ENCODE assay signal across 18 cellular contexts in the genomic region with DNA sequence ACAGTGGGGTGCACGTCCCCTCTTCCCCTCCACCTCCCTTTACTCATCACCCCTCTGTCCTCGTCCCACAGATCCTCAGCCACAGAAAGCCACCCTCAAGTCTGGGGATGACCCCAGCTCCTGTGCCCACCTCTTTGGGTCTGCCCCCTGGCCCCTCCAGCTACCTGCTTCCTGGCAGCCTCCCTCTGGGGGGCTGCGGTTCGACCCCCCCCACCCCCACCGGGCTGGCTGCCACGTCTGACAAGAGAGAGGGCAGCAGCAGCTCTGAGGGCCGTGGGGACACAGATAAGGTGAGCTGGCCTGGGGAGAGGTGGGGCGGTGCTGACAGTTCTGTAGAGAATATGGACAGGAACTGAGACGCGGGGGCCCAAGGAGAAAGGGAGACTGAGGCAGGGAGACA. TPM values are rescaled to one million over a fixed set of nuclear protein-coding genes. Genes with fewer than 3 reads are reported as not detected.
DNase-seq lines count a peak whose midpoint lies in the region; ATAC-seq and TF ChIP-seq lines count a peak whose summit lies in the region.
"Had no signal": no experiment of that assay in that cellular context is flagged by ENCODE, and none has a peak within 500 bp of the region (broad histone marks: within the 10 kb centered on the region; RNA-seq: fewer than 3 reads in every experiment).

No MANE protein-coding gene starts in this region.

- H3K9ac ChIP-seq in mammary epithelial cell (ENCODE audit: insufficient read depth, low read length), result no peak overlapping the region

- CTCF ChIA-PET in MCF 10A (lab: Yijun Ruan, JAX), result interaction anchor here (1.1 to 1.8 kb wide), 2 partner anchors 18 to 21 kb away, joined by 5 to 7 read pairs; no protein-coding TSS in a partner anchor
- CTCF ChIA-PET in mammary epithelial cell (lab: Charles Lee; ENCODE audit: low non-redundant PET), result interaction anchor here (0.7 kb wide), 1 partner anchor 882 kb away, joined by 3 read pairs; no protein-coding TSS in a partner anchor

- H3K4me1 ChIP-seq in mammary epithelial cell (ENCODE audit: insufficient read depth, low read length) (no peaks in the 10 kb centered on the region), upper lobe of right lung (no peaks in the 10 kb centered on the region)
- H3K4me1 ChIP-seq: A549 had no signal

- DNase-seq in MCF 10A (ENCODE audit: unreplicated experiment) (no peak), mammary epithelial cell (no peak), endothelial cell (ENCODE audit: low spot score) (no peak), nephron progenitor cell (no peak), upper lobe of right lung (no peak), NCI-H524 (lab: John Stamatoyannopoulos, UW) (no peak)
- DNase-seq in stimulated activated effector memory CD8-positive, alpha-beta T cell treated with anti-CD3 and anti-CD28 coated beads, Interleukin-12 subunit alpha, Interleukin-12 subunit beta, amount 100 ng/mL, for 72 hours (ENCODE audit: low spot score in 2 of 2), result no peak
- no peak for DNase-seq in stimulated activated CD8-positive, alpha-beta memory T cell treated with anti-CD3 and anti-CD28 coated beads, Interleukin-4, amount 100 ng/mL, for 48 hours
- DNase-seq: CD8-positive, alpha-beta memory T cell; COR-L47; HCEC 1CT; HFFc6; IMR-90 had no signal

- H3K27ac ChIP-seq in mammary epithelial cell (ENCODE audit: insufficient read depth, low read depth, low read length) (no peak overlapping the region), upper lobe of right lung (no peak overlapping the region)
- H3K27ac ChIP-seq: 22Rv1; A549; BLaER1 treated with 17β-estradiol and CSF1 and Interleukin-3, amounts not matched to agents 10 nM and 100 nM had no signal

- H3K27ac Mint-ChIP-seq in MCF 10A (ENCODE audit: low read depth, unreplicated experiment) (peak overlapping the region; percentile 66), endothelial cell (ENCODE audit: unreplicated experiment) (no peak overlapping the region), nephron progenitor cell (peak overlapping the region; percentile 39)
- peak overlapping the region; percentile 43 for H3K27ac Mint-ChIP-seq in stimulated activated effector memory CD8-positive, alpha-beta T cell treated with anti-CD3 and anti-CD28 coated beads, Interleukin-12 subunit alpha, Interleukin-12 subunit beta, amount 100 ng/mL, for 72 hours
- H3K27ac Mint-ChIP-seq: GM23338, HFFc6 had no signal

- ATAC-seq in stimulated activated effector memory CD8-positive, alpha-beta T cell treated with anti-CD3 and anti-CD28 coated beads, Interleukin-12 subunit alpha, Interleukin-12 subunit beta, amount 100 ng/mL, for 72 hours, result no peak
- no peak for ATAC-seq in upper lobe of right lung
- ATAC-seq: A549, GM23338 had no signal

- peaks cover 26% of the 10 kb centered on the region for H3K36me3 ChIP-seq in mammary epithelial cell (ENCODE audit: insufficient read depth, low read length)
- peaks cover 85% of the 10 kb centered on the region for H3K36me3 ChIP-seq in upper lobe of right lung

- no peak overlapping the region for H3K4me3 Mint-ChIP-seq in MCF 10A (ENCODE audit: unreplicated experiment)
- peak overlapping the region; percentile 59 for H3K4me3 Mint-ChIP-seq in endothelial cell (ENCODE audit: unreplicated experiment)
- H3K4me3 Mint-ChIP-seq in nephron progenitor cell, result no peak overlapping the region
- no peak overlapping the region for H3K4me3 Mint-ChIP-seq in stimulated activated effector memory CD8-positive, alpha-beta T cell treated with anti-CD3 and anti-CD28 coated beads, Interleukin-12 subunit alpha, Interleukin-12 subunit beta, amount 100 ng/mL, for 72 hours
- H3K4me3 Mint-ChIP-seq: B cell; CD8-positive, alpha-beta memory T cell; GM23338; HFFc6 had no signal

- H3K9me3 ChIP-seq in mammary epithelial cell (replicated peaks; ENCODE audit: insufficient read depth, low read length), result no peaks in the 10 kb centered on the region
- H3K9me3 ChIP-seq in upper lobe of right lung, result no peaks in the 10 kb centered on the region
- H3K9me3 ChIP-seq: A549; BLaER1 treated with 17β-estradiol and CSF1 and Interleukin-3, amounts not matched to agents 10 nM and 100 nM had no signal

- no peaks in the 10 kb centered on the region for H3K4me1 Mint-ChIP-seq in MCF 10A (ENCODE audit: insufficient read depth, unreplicated experiment)
- H3K4me1 Mint-ChIP-seq in endothelial cell (ENCODE audit: unreplicated experiment), result peaks cover 4% of the 10 kb centered on the region
- peaks cover 5% of the 10 kb centered on the region for H3K4me1 Mint-ChIP-seq in nephron progenitor cell
- H3K4me1 Mint-ChIP-seq in stimulated activated effector memory CD8-positive, alpha-beta T cell treated with anti-CD3 and anti-CD28 coated beads, Interleukin-12 subunit alpha, Interleukin-12 subunit beta, amount 100 ng/mL, for 72 hours, result no peaks in the 10 kb centered on the region
- H3K4me1 Mint-ChIP-seq: B cell had no signal

- H3K4me3 ChIP-seq in mammary epithelial cell (replicated peaks in 1 of 3; ENCODE audit: insufficient read depth in 1 of 3, low read depth in 2 of 3, low read length in 3 of 3) (no peak overlapping the region), upper lobe of right lung (no peak overlapping the region)
- H3K4me3 ChIP-seq: A549; BLaER1 treated with 17β-estradiol and CSF1 and Interleukin-3, amounts not matched to agents 10 nM and 100 nM; GM23338 had no signal

- intact Hi-C loops in MCF 10A (cut with micrococcal nuclease) (no loop called here), mammary epithelial cell (cut with micrococcal nuclease) (no loop called here), upper lobe of right lung (cut with DNase I) (no loop called here)

- H3K79me2 ChIP-seq in mammary epithelial cell (ENCODE audit: insufficient read depth, low read length), result peaks cover 31% of the 10 kb centered on the region

- H3K36me3 Mint-ChIP-seq in MCF 10A (ENCODE audit: insufficient read depth, unreplicated experiment), result peaks cover 58% of the 10 kb centered on the region
- H3K36me3 Mint-ChIP-seq in endothelial cell (ENCODE audit: low read depth, unreplicated experiment), result peaks cover 40% of the 10 kb centered on the region
- H3K36me3 Mint-ChIP-seq in nephron progenitor cell (ENCODE audit: low read depth), result peaks cover 57% of the 10 kb centered on the region
- H3K36me3 Mint-ChIP-seq in stimulated activated effector memory CD8-positive, alpha-beta T cell treated with anti-CD3 and anti-CD28 coated beads, Interleukin-12 subunit alpha, Interleukin-12 subunit beta, amount 100 ng/mL, for 72 hours, result peaks cover 68% of the 10 kb centered on the region

- WGBS in mammary epithelial cell (ENCODE audit: low coverage, missing lambda C conversion rate), result 88% methylated on average over 10 of the region's 10 CpGs

- H3K27me3 Mint-ChIP-seq in MCF 10A (ENCODE audit: insufficient read depth, unreplicated experiment) (no peaks in the 10 kb centered on the region), endothelial cell (ENCODE audit: unreplicated experiment) (peaks cover 12% of the 10 kb centered on the region), nephron progenitor cell (ENCODE audit: low read depth, poor library complexity) (no peaks in the 10 kb centered on the region)
- H3K27me3 Mint-ChIP-seq: B cell; CD8-positive, alpha-beta memory T cell had no signal

- in situ Hi-C loops in mammary epithelial cell (cut with MboI; ENCODE audit: low sequenced_read_pairs in 2 of 2), result no loop called here

- POLR2A ChIA-PET in MCF 10A (lab: Yijun Ruan, JAX), result interaction anchor here (1.9 to 11.4 kb wide), 3 partner anchors 9 to 13 kb away, joined by 4 to 167 read pairs (median 6); partner anchors contain the start of genes BCL2L12, IRF3, RRAS and SCAF1

- dilution Hi-C loops in mammary epithelial cell (cut with HindIII; ENCODE audit: low sequenced_read_pairs), result no loop called here

- H3K4me2 ChIP-seq in mammary epithelial cell (ENCODE audit: insufficient read depth, low read depth, low read length), result no peak overlapping the region
- H3K4me2 ChIP-seq: A549; BLaER1 treated with 17β-estradiol and CSF1 and Interleukin-3, amounts not matched to agents 10 nM and 100 nM; GM23338 had no signal

- no peak overlapping the region for H2AFZ ChIP-seq in mammary epithelial cell (ENCODE audit: low read depth, low read length)
- H2AFZ ChIP-seq: GM23338 had no signal

- BruUV-seq in MCF 10A (replicated peaks; lab: Mats Ljungman, UMichigan) (no TSS peak), mammary epithelial cell (replicated peaks; lab: Mats Ljungman, UMichigan) (no TSS peak)

- H3K27me3 ChIP-seq in mammary epithelial cell (ENCODE audit: insufficient read depth, low read length) (no peaks in the 10 kb centered on the region), upper lobe of right lung (no peaks in the 10 kb centered on the region)
- H3K27me3 ChIP-seq: BLaER1 treated with 17β-estradiol and CSF1 and Interleukin-3, amounts not matched to agents 10 nM and 100 nM had no signal

- TF ChIP-seq CTCF in MCF 10A (IDR thresholded peaks at IDR 0.05; ENCODE audit: unreplicated experiment) (no peak), mammary epithelial cell (conservative IDR thresholded peaks at IDR 0.05 in 1 of 2, IDR thresholded peaks at IDR 0.05 in 1 of 2; ENCODE audit: extremely low read depth in 1 of 2, insufficient read depth in 1 of 2, low read depth in 1 of 2, low read length in 2 of 2) (no peak), endothelial cell (IDR thresholded peaks at IDR 0.05; ENCODE audit: unreplicated experiment) (no peak), nephron progenitor cell (IDR thresholded peaks at IDR 0.05) (no peak), upper lobe of right lung (IDR thresholded peaks at IDR 0.05) (no peak)

- no peaks in the 10 kb centered on the region for H4K20me1 ChIP-seq in mammary epithelial cell (ENCODE audit: insufficient read depth, low read length)

- no peaks in the 10 kb centered on the region for H3K9me3 Mint-ChIP-seq in MCF 10A (ENCODE audit: unreplicated experiment)
- no peaks in the 10 kb centered on the region for H3K9me3 Mint-ChIP-seq in endothelial cell (ENCODE audit: unreplicated experiment)
- H3K9me3 Mint-ChIP-seq in nephron progenitor cell, result no peaks in the 10 kb centered on the region
- H3K9me3 Mint-ChIP-seq in stimulated activated effector memory CD8-positive, alpha-beta T cell treated with anti-CD3 and anti-CD28 coated beads, Interleukin-12 subunit alpha, Interleukin-12 subunit beta, amount 100 ng/mL, for 72 hours, result no peaks in the 10 kb centered on the region
- H3K9me3 Mint-ChIP-seq: CD8-positive, alpha-beta memory T cell; HFFc6 had no signal

RNA-seq across cellular contexts. Expression of gene IRF3, which starts 11.1 kb away (rescaled TPM):
- total RNA-seq in MCF 10A (2022) (65.6 and 82.2 TPM in 2 replicates), mammary epithelial cell (10 to 100 TPM; 39.7 to 94.2 TPM), endothelial cell (ENCODE audit: unreplicated experiment) (76.1 TPM), upper lobe of right lung (86.4 TPM)
- polyA plus RNA-seq in mammary epithelial cell, result 67.8 TPM
- 36.3 TPM for polyA minus RNA-seq in mammary epithelial cell

RNA-seq across cellular contexts. Expression of gene BCL2L12, which starts 11.2 kb away (rescaled TPM):
- 29.4 and 36.0 TPM in 2 replicates for total RNA-seq in MCF 10A (2022)
- total RNA-seq in mammary epithelial cell, result 10 to 100 TPM in 1 of 2 donors, 1 to 10 TPM in 1; 4.3 to 43.1 TPM
- 24.8 TPM for polyA plus RNA-seq in mammary epithelial cell
- 10.5 TPM for polyA minus RNA-seq in mammary epithelial cell
- total RNA-seq in endothelial cell (ENCODE audit: unreplicated experiment), result 50.1 TPM
- total RNA-seq in upper lobe of right lung, result 15.8 TPM

RNA-seq across cellular contexts. Expression of gene SCAF1, which starts 12.6 kb away (rescaled TPM):
- total RNA-seq in MCF 10A (2022) (81.3 and 101 TPM in 2 replicates), mammary epithelial cell (10 to 100 TPM; 24.2 to 91.5 TPM), endothelial cell (ENCODE audit: unreplicated experiment) (90.3 TPM), upper lobe of right lung (67.9 TPM)
- polyA plus RNA-seq in mammary epithelial cell, result 22.1 TPM
- 13.4 TPM for polyA minus RNA-seq in mammary epithelial cell

RNA-seq across cellular contexts. Expression of gene RRAS, which starts 14.6 kb away (rescaled TPM):
- 37.6 and 56.5 TPM in 2 replicates for total RNA-seq in MCF 10A (2022)
- total RNA-seq in mammary epithelial cell, result 10 to 100 TPM; 20.5 to 84.2 TPM
- polyA plus RNA-seq in mammary epithelial cell, result 120 TPM
- polyA minus RNA-seq in mammary epithelial cell, result 50.6 TPM
- total RNA-seq in endothelial cell (ENCODE audit: unreplicated experiment), result 23.9 TPM
- total RNA-seq in upper lobe of right lung, result 138 TPM

RNA-seq across cellular contexts. Expression of gene PRMT1, which starts 22.5 kb away (rescaled TPM):
- total RNA-seq in MCF 10A (2022) (236 and 304 TPM in 2 replicates), mammary epithelial cell (100 to 1,000 TPM; 173 to 194 TPM), endothelial cell (ENCODE audit: unreplicated experiment) (175 TPM), upper lobe of right lung (90.8 TPM)
- 383 TPM for polyA plus RNA-seq in mammary epithelial cell
- polyA minus RNA-seq in mammary epithelial cell, result 226 TPM
